In the genomic region with DNA sequence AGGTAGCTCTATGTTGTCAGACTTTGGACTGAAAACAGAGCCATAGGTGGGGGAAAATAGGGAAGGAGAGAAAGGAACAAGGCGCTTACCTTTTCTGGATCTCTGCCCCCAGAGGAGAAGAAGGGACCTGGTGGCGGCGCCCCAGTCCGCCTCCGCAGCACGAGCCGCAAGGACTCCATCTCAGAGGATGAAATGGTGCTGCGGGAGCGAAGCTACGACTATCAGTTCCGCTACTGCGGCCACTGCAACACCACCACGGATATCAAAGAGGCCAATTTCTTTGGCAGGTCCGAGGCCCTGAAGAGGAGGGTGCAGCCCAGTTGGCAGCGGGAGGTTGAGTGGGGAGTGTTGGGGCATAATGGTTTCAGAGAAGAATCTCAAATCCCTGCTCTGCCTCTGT, we compare ENCODE assay signal across 17 cellular contexts. TPM values are rescaled to one million over a fixed set of nuclear protein-coding genes. Genes with fewer than 3 reads are reported as not detected.
DNase-seq lines count a peak whose midpoint lies in the region; ATAC-seq, FAIRE-seq and TF ChIP-seq lines count a peak whose summit lies in the region.
"Had no signal": no experiment of that assay in that cellular context is flagged by ENCODE, and none has a peak within 500 bp of the region (broad histone marks: within the 10 kb centered on the region; RNA-seq: fewer than 3 reads in every experiment).

No MANE protein-coding gene starts in this region.

- CTCF ChIA-PET in K562 (lab: Yijun Ruan, JAX; ENCODE audit: low intra/inter-chr PET ratio): interaction anchor here (0.6 to 1.3 kb wide), 3 partner anchors 85 to 266 kb away, joined by 3 to 4 read pairs (median 3); no protein-coding TSS in a partner anchor

- H3K27me3 ChIP-seq in H7 (ENCODE audit: control insufficient read depth, insufficient read depth, low read length) (no peaks in the 10 kb centered on the region), K562 (ENCODE audit: control insufficient read depth in 2 of 2, insufficient read depth in 2 of 2, low read length in 2 of 2) (no peaks in the 10 kb centered on the region)

- no peaks in the 10 kb centered on the region for H3K9me1 ChIP-seq in K562 (ENCODE audit: control insufficient read depth, insufficient read depth, low read length)

- ATAC-seq in K562 (no peak), GM19455 (IDR thresholded peaks at IDR 0.05; ENCODE audit: unreplicated experiment) (no peak)

- no peak overlapping the region for H3K4me3 Mint-ChIP-seq in nephron
- H3K4me3 Mint-ChIP-seq: CD4-positive, alpha-beta memory T cell; HFFc6 had no signal

- H3K4me2 ChIP-seq in K562 (ENCODE audit: insufficient read depth, low read length): no peak overlapping the region

- peaks cover 0 to 15% of the 10 kb centered on the region in 2 experiments; a peak in 2 of 5 replicates for H3K4me1 ChIP-seq in K562 (replicated peaks in 1 of 2; ENCODE audit: control insufficient read depth in 2 of 2, insufficient read depth in 2 of 2, low read length in 2 of 2)
- H3K4me1 ChIP-seq: HAP-1 had no signal

- TF ChIP-seq EP300 in K562 (IDR thresholded peaks at IDR 0.05; ENCODE audit: low read length): no peak

- no peak for TF ChIP-seq RAD21 in K562 (CRISPR knock-in tag; conservative IDR thresholded peaks at IDR 0.05 in 1 of 2, IDR thresholded peaks at IDR 0.05 in 1 of 2)

- in situ Hi-C loops in K562 (cut with MboI): loop anchor here (5.0 kb wide), 1 partner anchor 84 kb away; no protein-coding TSS in a partner anchor

- 69% methylated on average over 15 of the region's 15 CpGs for WGBS in K562 (ENCODE audit: insufficient coverage, low coverage, missing lambda C conversion rate)

- H4K20me1 ChIP-seq in K562 (replicated peaks; ENCODE audit: control insufficient read depth, insufficient read depth, low read length): 0 out of 2 replicates have a peak, but pooled peaks cover 7% of the 10 kb centered on the region

- no peaks in the 10 kb centered on the region for H3K27me3 Mint-ChIP-seq in nephron (ENCODE audit: low read depth)
- H3K27me3 Mint-ChIP-seq: CD4-positive, alpha-beta memory T cell had no signal

- no peak overlapping the region for H2AFZ ChIP-seq in K562 (ENCODE audit: low read depth, low read length)

- TF ChIP-seq CTCF in K562 (IDR thresholded peaks at IDR 0.05 in 2 of 3, conservative IDR thresholded peaks at IDR 0.05 in 1 of 3; ENCODE audit: insufficient read depth in 2 of 3, low read depth in 1 of 3, low read length in 3 of 3) (no peak), nephron (IDR thresholded peaks at IDR 0.05; ENCODE audit: unreplicated experiment in 3 of 3) (no peak)

- H3K4me1 Mint-ChIP-seq in nephron: peaks cover 59% of the 10 kb centered on the region

- DNase-seq in H7 (peak; percentile 46), K562 (ENCODE audit: extremely low read depth in 1 of 4, low spot score in 3 of 4) (no peak), NCI-H1436 (lab: John Stamatoyannopoulos, UW) (no peak)
- no peak for DNase-seq in activated CD4-positive, alpha-beta T cell treated with anti-CD3 and anti-CD28 coated beads, Interleukin-2, amount 50 U/mL, for 1 hour
- DNase-seq: C1 segment of cervical spinal cord; Calu3; CD4-positive, alpha-beta memory T cell; COR-L47; DMS53; DMS79 treated with DMSO at 0.1 percent for 48 hours; GF-D8; HFFc6 had no signal

- FAIRE-seq in K562 (lab: Jason Lieb, UNC): no peak
- FAIRE-seq: GM12891, GM18507 had no signal

- H3K9ac ChIP-seq in K562 (ENCODE audit: insufficient read depth in 1 of 2, low read depth in 2 of 2, low read length in 2 of 2): no peak overlapping the region

- H3K79me2 ChIP-seq in K562 (ENCODE audit: control insufficient read depth, insufficient read depth, low read length): no peaks in the 10 kb centered on the region

- no peak overlapping the region for H3K27ac ChIP-seq in K562 (ENCODE audit: extremely low read depth, low read depth, low read length)

- H3K36me3 Mint-ChIP-seq in nephron (ENCODE audit: low read depth): peaks cover 7% of the 10 kb centered on the region

- intact Hi-C loops in K562 (cut with micrococcal nuclease): loop anchor here (5.0 kb wide), 2 partner anchors 54 to 69 kb away; a partner anchor contains a TSS

- POLR2A ChIA-PET in K562 (lab: Yijun Ruan, JAX): interaction anchor here (0.8 to 1.1 kb wide), 2 partner anchors 9 to 88 kb away, joined by 3 read pairs; no protein-coding TSS in a partner anchor

- no peaks in the 10 kb centered on the region for H3K36me3 ChIP-seq in H7 (replicated peaks; ENCODE audit: control insufficient read depth, insufficient read depth, low read length)
- peaks cover 18% of the 10 kb centered on the region; the same call in 2 of the 3 replicates for H3K36me3 ChIP-seq in K562 (ENCODE audit: control insufficient read depth, insufficient read depth, low read length)
- H3K36me3 ChIP-seq: HAP-1 had no signal

- TF ChIP-seq POLR2A in K562 (conservative IDR thresholded peaks at IDR 0.05): no peak

- H3K9me3 Mint-ChIP-seq in nephron: no peaks in the 10 kb centered on the region
- H3K9me3 Mint-ChIP-seq: CD4-positive, alpha-beta memory T cell; HFFc6 had no signal

- no peaks in the 10 kb centered on the region for H3K9me3 ChIP-seq in K562 (replicated peaks; ENCODE audit: control insufficient read depth, insufficient read depth, low read depth, low read length)
- H3K9me3 ChIP-seq: HAP-1 had no signal

- peak overlapping the region in 2 of 3 experiments; percentile 54 to 87 for H3K27ac Mint-ChIP-seq in nephron
- H3K27ac Mint-ChIP-seq: CD4-positive, alpha-beta memory T cell; HFFc6 had no signal

- H3K4me3 ChIP-seq in H7 (ENCODE audit: insufficient read depth, low read depth, low read length) (no peak overlapping the region), K562 (no peak overlapping the region)
- H3K4me3 ChIP-seq: HAP-1 had no signal

- no TSS peak for BruUV-seq in K562 (replicated peaks; lab: Mats Ljungman, UMichigan)

TF ChIP-seq in K562, 482 proteins besides CTCF, POLR2A, EP300 and RAD21:
- no peak for TF ChIP-seq FOXK2 (conservative IDR thresholded peaks at IDR 0.05 in 1 of 2, IDR thresholded peaks at IDR 0.05 in 1 of 2; ENCODE audit: low read depth in 2 of 2)
- TF ChIP-seq, protein P1, sequence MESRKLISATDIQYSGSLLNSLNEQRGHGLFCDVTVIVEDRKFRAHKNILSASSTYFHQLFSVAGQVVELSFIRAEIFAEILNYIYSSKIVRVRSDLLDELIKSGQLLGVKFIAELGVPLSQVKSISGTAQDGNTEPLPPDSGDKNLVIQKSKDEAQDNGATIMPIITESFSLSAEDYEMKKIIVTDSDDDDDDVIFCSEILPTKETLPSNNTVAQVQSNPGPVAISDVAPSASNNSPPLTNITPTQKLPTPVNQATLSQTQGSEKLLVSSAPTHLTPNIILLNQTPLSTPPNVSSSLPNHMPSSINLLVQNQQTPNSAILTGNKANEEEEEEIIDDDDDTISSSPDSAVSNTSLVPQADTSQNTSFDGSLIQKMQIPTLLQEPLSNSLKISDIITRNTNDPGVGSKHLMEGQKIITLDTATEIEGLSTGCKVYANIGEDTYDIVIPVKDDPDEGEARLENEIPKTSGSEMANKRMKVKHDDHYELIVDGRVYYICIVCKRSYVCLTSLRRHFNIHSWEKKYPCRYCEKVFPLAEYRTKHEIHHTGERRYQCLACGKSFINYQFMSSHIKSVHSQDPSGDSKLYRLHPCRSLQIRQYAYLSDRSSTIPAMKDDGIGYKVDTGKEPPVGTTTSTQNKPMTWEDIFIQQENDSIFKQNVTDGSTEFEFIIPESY (CRISPR knock-in tag; IDR thresholded peaks at IDR 0.05): peak; percentile 98
TF ChIP-seq in K562: peak in this region for 1.

RNA-seq across cellular contexts. Expression of a gene that starts 18.5 kb away (rescaled TPM):
- total RNA-seq in H7 (2014; rRNA removed; shearing (Covaris generic)): 41.0 and 53.4 TPM in 2 replicates
- 41.9 and 115 TPM in 2 replicates for total RNA-seq in K562 (2011; cell fraction: chromatin; rRNA removed; ENCODE audit: low replicate concordance)
- 97.1 and 98.7 TPM in 2 replicates for total RNA-seq in K562 (2011; cell fraction: nucleolus; rRNA removed)
- total RNA-seq in K562 (2011; cell fraction: nucleoplasm; rRNA removed): 77.9 and 90.1 TPM in 2 replicates
- 36.0 and 43.6 TPM in 2 replicates for total RNA-seq in K562 (2014; rRNA removed)
- 10.6 and 15.9 TPM in 2 replicates for total RNA-seq in K562 (2014; rRNA removed; fragmentation: Illumina TruSeq; extraction: Trizol)
- total RNA-seq in K562 (2015; rRNA removed; fragmentation: Illumina TruSeq; extraction: Trizol): 32.4 and 32.8 TPM in 2 replicates
- total RNA-seq in K562 (2021): 42.5 and 46.9 TPM in 2 replicates
- 32.2 and 51.8 TPM in 2 replicates for polyA plus RNA-seq in K562 (2011; rRNA removed)
- polyA plus RNA-seq in K562 (2011; cell fraction: cytosol; rRNA removed): 53.0 and 80.5 TPM in 2 replicates
- 111 and 157 TPM in 2 replicates for polyA plus RNA-seq in K562 (2011; cell fraction: nucleus; rRNA removed)
- 43.9 and 66.2 TPM in 2 replicates for polyA plus RNA-seq in K562 (2012)
- 48.0 and 57.0 TPM in 2 replicates for polyA plus RNA-seq in K562 (2014; fragmentation: Illumina TruSeq; extraction: Trizol)
- polyA plus RNA-seq in K562 (2014; fragmentation: Nextera tagmentation; extraction: Ambion mirVana): 10 to 100 TPM in 1 of 2 experiments, 1 to 10 TPM in 1; 6.9 to 14.4 TPM
- 42.4 and 43.5 TPM in 2 replicates for polyA plus RNA-seq in K562 (2014; rRNA removed)
- 21.8 and 30.9 TPM in 2 replicates for polyA minus RNA-seq in K562 (2011; rRNA and poly(A)+ RNA removed)
- 26.1 and 32.0 TPM in 2 replicates for polyA minus RNA-seq in K562 (2011; cell fraction: cytosol; rRNA and poly(A)+ RNA removed)
- 24.6 and 35.5 TPM in 2 replicates for polyA minus RNA-seq in K562 (2011; cell fraction: nucleus; rRNA and poly(A)+ RNA removed)

RNA-seq across cellular contexts. Expression of a gene that starts 38.3 kb away (rescaled TPM):
- total RNA-seq in H7 (2014; rRNA removed; shearing (Covaris generic)): 5.6 and 6.4 TPM in 2 replicates
- total RNA-seq in K562 (2011; cell fraction: chromatin; rRNA removed; ENCODE audit: low replicate concordance): 18.4 and 69.1 TPM in 2 replicates
- total RNA-seq in K562 (2011; cell fraction: nucleolus; rRNA removed): 29.5 and 45.5 TPM in 2 replicates
- 21.0 and 26.5 TPM in 2 replicates for total RNA-seq in K562 (2011; cell fraction: nucleoplasm; rRNA removed)
- total RNA-seq in K562 (2014; rRNA removed) (3.9 and 4.7 TPM in 2 replicates), K562 (2014; rRNA removed; fragmentation: Illumina TruSeq; extraction: Trizol) (0.55 and 0.57 TPM in 2 replicates), K562 (2015; rRNA removed; fragmentation: Illumina TruSeq; extraction: Trizol) (1.7 and 2.2 TPM in 2 replicates), K562 (2021) (6.0 and 9.3 TPM in 2 replicates)
- polyA plus RNA-seq in K562 (2011; rRNA removed) (3.8 and 12.3 TPM in 2 replicates), K562 (2014; fragmentation: Illumina TruSeq; extraction: Trizol) (0.91 and 1.9 TPM in 2 replicates), K562 (2014; fragmentation: Nextera tagmentation; extraction: Ambion mirVana) (under 1 TPM; 0.04 to 0.27 TPM), K562 (2014; rRNA removed) (5.9 and 8.6 TPM in 2 replicates)
- 8.4 and 14.7 TPM in 2 replicates for polyA plus RNA-seq in K562 (2011; cell fraction: cytosol; rRNA removed)
- polyA plus RNA-seq in K562 (2011; cell fraction: nucleus; rRNA removed): 114 and 120 TPM in 2 replicates
- polyA plus RNA-seq in K562 (2012): 7.0 and 32.0 TPM in 2 replicates
- 3.0 and 6.4 TPM in 2 replicates for polyA minus RNA-seq in K562 (2011; rRNA and poly(A)+ RNA removed)
- polyA minus RNA-seq in K562 (2011; cell fraction: cytosol; rRNA and poly(A)+ RNA removed): 4.6 and 14.3 TPM in 2 replicates
- 14.7 and 18.1 TPM in 2 replicates for polyA minus RNA-seq in K562 (2011; cell fraction: nucleus; rRNA and poly(A)+ RNA removed)
